In genomic region chr4:184506527-184507121, GRCh38 we compare ENCODE assay signal across 9 cellular contexts. TPM values are rescaled to one million over a fixed set of nuclear protein-coding genes. Genes with fewer than 3 reads are reported as not detected.
DNase-seq lines count a peak whose midpoint lies in the region; ATAC-seq and TF ChIP-seq lines count a peak whose summit lies in the region.
"Had no signal": no experiment of that assay in that cellular context is flagged by ENCODE, and none has a peak within 500 bp of the region (broad histone marks: within the 10 kb centered on the region; RNA-seq: fewer than 3 reads in every experiment).

No MANE protein-coding gene starts in this region.

- ATAC-seq in activated CD4-positive, alpha-beta T cell treated with anti-CD3 and anti-CD28 coated beads for 36 hours = peak; percentile 94

- no peak overlapping the region for H2AK5ac ChIP-seq in neuronal stem cell (ENCODE audit: low read depth, low read length)

- no peak overlapping the region for H3K14ac ChIP-seq in neuronal stem cell (ENCODE audit: low read length)

- no peak overlapping the region for H3K23ac ChIP-seq in neuronal stem cell (ENCODE audit: low read depth, low read length, poor library complexity)

- no peak overlapping the region for H3K4me2 ChIP-seq in neuronal stem cell (ENCODE audit: insufficient read depth, low read length, poor library complexity, severe bottlenecking)

- H3K36me3 ChIP-seq in MG63 (no peaks in the 10 kb centered on the region), neuronal stem cell (replicated peaks in 1 of 2; ENCODE audit: control insufficient read depth in 2 of 2, insufficient read depth in 2 of 2, low read length in 2 of 2) (no peaks in the 10 kb centered on the region), suprapubic skin (no peaks in the 10 kb centered on the region)

- no peak overlapping the region for H2BK5ac ChIP-seq in neuronal stem cell (ENCODE audit: low read length)

- WGBS in neuronal stem cell (ENCODE audit: extremely low coverage in 2 of 2, insufficient read length in 2 of 2, insufficient replicate concordance in 1 of 2), 2 donors = no CpG with 5 or more reads among the region's 7 CpGs
- 81% methylated on average over 7 of the region's 7 CpGs for WGBS in suprapubic skin

- no peaks in the 10 kb centered on the region for H3K36me3 Mint-ChIP-seq in activated CD4-positive, alpha-beta T cell treated with anti-CD3 and anti-CD28 coated beads for 36 hours (ENCODE audit: low read depth)

- H3K4me1 Mint-ChIP-seq in activated CD4-positive, alpha-beta T cell treated with anti-CD3 and anti-CD28 coated beads for 36 hours = peaks cover 33% of the 10 kb centered on the region

- peaks cover 9% of the 10 kb centered on the region for H3K9me3 Mint-ChIP-seq in activated CD4-positive, alpha-beta T cell treated with anti-CD3 and anti-CD28 coated beads for 36 hours (ENCODE audit: low read depth)
- H3K9me3 Mint-ChIP-seq: CD8-positive, alpha-beta memory T cell had no signal

- no peak overlapping the region for H4K8ac ChIP-seq in neuronal stem cell (ENCODE audit: low read depth, low read length)

- CTCF ChIA-PET in activated CD4-positive, alpha-beta T cell treated with anti-CD3 and anti-CD28 coated beads for 36 hours (lab: Charles Lee) = interaction anchor here (0.6 to 2.0 kb wide), 8 partner anchors 8 to 232 kb away, joined by 3 to 7 read pairs (median 5); no protein-coding TSS in a partner anchor
- CTCF ChIA-PET in HEK293T (lab: Yijun Ruan, JAX) = interaction anchor here (0.6 to 2.2 kb wide), 3 partner anchors 9 to 1789 kb away, joined by 3 to 9 read pairs (median 3); no protein-coding TSS in a partner anchor

- peak; percentile 79 for DNase-seq in activated CD4-positive, alpha-beta T cell treated with anti-CD3 and anti-CD28 coated beads for 36 hours
- no peak for DNase-seq in activated CD4-positive, alpha-beta T cell treated with anti-CD3 and anti-CD28 coated beads, Interleukin-2, amount 50 U/mL, for 4 hours
- DNase-seq in HEK293T (ENCODE audit: extremely low spot score) (peak; percentile 18), MG63 (peak; percentile 5), amniotic epithelial cell (ENCODE audit: low read depth) (peak; percentile 5), neuronal stem cell (ENCODE audit: low spot score) (no peak), dedifferentiated amniotic fluid mesenchymal stem cell (ENCODE audit: extremely low spot score) (no peak), suprapubic skin (ENCODE audit: low spot score in 2 of 2) (no peak)

- H3K27me3 ChIP-seq in MG63 (no peaks in the 10 kb centered on the region), neuronal stem cell (ENCODE audit: control insufficient read depth in 3 of 3, insufficient read depth in 3 of 3, low read depth in 1 of 3, low read length in 3 of 3) (no peaks in the 10 kb centered on the region), suprapubic skin (no peaks in the 10 kb centered on the region)

- H3K9ac ChIP-seq in neuronal stem cell (ENCODE audit: low read depth, low read length, poor library complexity) = no peak overlapping the region

- H3K79me1 ChIP-seq in neuronal stem cell (ENCODE audit: low read depth, low read length) = no peaks in the 10 kb centered on the region

- no peaks in the 10 kb centered on the region for H3K27me3 Mint-ChIP-seq in activated CD4-positive, alpha-beta T cell treated with anti-CD3 and anti-CD28 coated beads for 36 hours
- H3K27me3 Mint-ChIP-seq: CD8-positive, alpha-beta memory T cell had no signal

- intact Hi-C loops in activated CD4-positive, alpha-beta T cell treated with anti-CD3 and anti-CD28 coated beads for 36 hours (cut with DNase I, micrococcal nuclease) = loop anchor here (1.0 kb wide), 1 partner anchor 8 kb away; no protein-coding TSS in a partner anchor

- H2BK15ac ChIP-seq in neuronal stem cell (ENCODE audit: low read length) = no peak overlapping the region

- peak overlapping the region; percentile 2 for H3K18ac ChIP-seq in neuronal stem cell (ENCODE audit: low read length)

- H2AFZ ChIP-seq in neuronal stem cell (ENCODE audit: low read length) = no peak overlapping the region

- H3K9me3 ChIP-seq in MG63 (no peaks in the 10 kb centered on the region), neuronal stem cell (replicated peaks in 1 of 2; ENCODE audit: control insufficient read depth in 2 of 2, insufficient read depth in 1 of 2, low read depth in 1 of 2, low read length in 2 of 2) (peaks cover 3 to 18% of the 10 kb centered on the region in 2 donors), suprapubic skin (no peaks in the 10 kb centered on the region)

- TF ChIP-seq EP300 in suprapubic skin (IDR thresholded peaks at IDR 0.05) = no peak

- no peak overlapping the region for H4K91ac ChIP-seq in neuronal stem cell (ENCODE audit: low read depth, low read length, poor library complexity)

- peak overlapping the region; percentile 22 for H3K27ac Mint-ChIP-seq in activated CD4-positive, alpha-beta T cell treated with anti-CD3 and anti-CD28 coated beads for 36 hours

- no peak overlapping the region for H3K4ac ChIP-seq in neuronal stem cell (ENCODE audit: low read length)

- H3K27ac ChIP-seq in neuronal stem cell (replicated peaks; ENCODE audit: low read length) (no peak overlapping the region), suprapubic skin (no peak overlapping the region)

- peak in 1 of 2 donors; percentile 6 for TF ChIP-seq CTCF in suprapubic skin (IDR thresholded peaks at IDR 0.05)

- H3K4me3 ChIP-seq in MG63 (no peak overlapping the region), neuronal stem cell (ENCODE audit: low read length in 2 of 2) (peak overlapping the region in 1 of 2 donors; percentile 66), suprapubic skin (no peak overlapping the region)

- TF ChIP-seq POLR2A in suprapubic skin (IDR thresholded peaks at IDR 0.05) = no peak

- no peak overlapping the region for H3K4me3 Mint-ChIP-seq in activated CD4-positive, alpha-beta T cell treated with anti-CD3 and anti-CD28 coated beads for 36 hours
- H3K4me3 Mint-ChIP-seq: CD8-positive, alpha-beta memory T cell had no signal

- no peak overlapping the region for H2BK12ac ChIP-seq in neuronal stem cell (ENCODE audit: low read length)

- H3K4me1 ChIP-seq in neuronal stem cell (ENCODE audit: control insufficient read depth in 2 of 2, insufficient read depth in 1 of 2, low read depth in 1 of 2, low read length in 2 of 2) (peaks cover 0 to 10% of the 10 kb centered on the region in 2 donors), suprapubic skin (peaks cover 13% of the 10 kb centered on the region)

- POLR2A ChIA-PET in activated CD4-positive, alpha-beta T cell treated with anti-CD3 and anti-CD28 coated beads for 36 hours (lab: Charles Lee) = interaction anchor here (0.7 to 1.6 kb wide), 3 partner anchors 23 to 32 kb away, joined by 3 to 4 read pairs (median 4); no protein-coding TSS in a partner anchor
- POLR2A ChIA-PET in HEK293T (lab: Yijun Ruan, JAX) = interaction anchor here (0.7 to 0.8 kb wide), 2 partner anchors 31 to 218 kb away, joined by 3 read pairs; no protein-coding TSS in a partner anchor

- H2BK120ac ChIP-seq in neuronal stem cell (ENCODE audit: low read depth, low read length) = no peak overlapping the region

TF ChIP-seq in HEK293T, 16 proteins besides CTCF, POLR2A, EP300 and RAD21:
- no peak for TF ChIP-seq LEF1 (IDR thresholded peaks at IDR 0.05; ENCODE audit: borderline replicate concordance)

RNA-seq across cellular contexts. Expression of gene IRF2, which starts 32.3 kb away (rescaled TPM):
- 10 to 100 TPM; 50.1 to 68.9 TPM for total RNA-seq in activated CD4-positive, alpha-beta T cell treated with anti-CD3 and anti-CD28 coated beads for 36 hours
- total RNA-seq in MG63 (2014; rRNA removed; shearing (Covaris generic); ENCODE audit: low replicate concordance) = 5.4 and 13.9 TPM in 2 replicates
- polyA plus RNA-seq in neuronal stem cell (2013, experiment 1 of 2) = 12.7 TPM
- polyA plus RNA-seq in neuronal stem cell (2013, experiment 2 of 2) = 12.8 TPM
- 10 to 100 TPM; 27.9 to 38.7 (median 29.9) TPM for total RNA-seq in suprapubic skin

Comparison
In these comparisons a context has a peak if more than half of its experiments do, and no peak if none do; other contexts are left out.
1. DNase-seq: peak in activated CD4-positive, alpha-beta T cell treated with anti-CD3 and anti-CD28 coated beads for 36 hours (single experiment), HEK293T (single experiment), MG63 (single experiment) and amniotic epithelial cell (single experiment); none in activated CD4-positive, alpha-beta T cell treated with anti-CD3 and anti-CD28 coated beads, Interleukin-2, amount 50 U/mL, for 4 hours (0 of 2), neuronal stem cell (single experiment), dedifferentiated amniotic fluid mesenchymal stem cell (single experiment) and suprapubic skin (0 of 2).